Comparison of ENCODE assay signal across 12 cellular contexts in genomic region chr7:94423865-94424264, GRCh38. TPM values are rescaled to one million over a fixed set of nuclear protein-coding genes. Genes with fewer than 3 reads are reported as not detected.
DNase-seq lines count a peak whose midpoint lies in the region; ATAC-seq and TF ChIP-seq lines count a peak whose summit lies in the region.
"Had no signal": no experiment of that assay in that cellular context is flagged by ENCODE, and none has a peak within 500 bp of the region (broad histone marks: within the 10 kb centered on the region; RNA-seq: fewer than 3 reads in every experiment).

No MANE protein-coding gene starts in this region.

- TF ChIP-seq CTCF in astrocyte of the spinal cord (IDR thresholded peaks at IDR 0.05; ENCODE audit: low read depth, low read length) (no peak), foreskin fibroblast (IDR thresholded peaks at IDR 0.05; ENCODE audit: low read depth, low read length) (no peak), thoracic aorta (IDR thresholded peaks at IDR 0.05) (no peak)

- peaks cover 0 to 25% of the 10 kb centered on the region in 2 donors for H3K4me1 ChIP-seq in thoracic aorta (ENCODE audit: control insufficient read depth in 1 of 2, low read depth in 2 of 2)

- DNase-seq in GM04504 (ENCODE audit: low read depth) (peak; percentile 56), astrocyte of the spinal cord (ENCODE audit: low read depth, low spot score) (peak; percentile 73), foreskin fibroblast (peak; percentile 48 to 83), thoracic aorta (ENCODE audit: low spot score) (no peak)
- DNase-seq: activated CD4-positive, alpha-beta T cell treated with anti-CD3 and anti-CD28 coated beads, Interleukin-2, amount 50 U/mL, for 1 hour; CD4-positive, alpha-beta memory T cell; stimulated activated CD8-positive, alpha-beta memory T cell treated with anti-CD3 and anti-CD28 coated beads, Interleukin-4, amount 100 ng/mL, for 48 hours had no signal

- no peak for ATAC-seq in thoracic aorta (ENCODE audit: insufficient number of reproducible peaks, low FRiP score, low read depth)
- ATAC-seq in HG03521 (IDR thresholded peaks at IDR 0.05; ENCODE audit: unreplicated experiment), result no peak
- no peak for ATAC-seq in GM21619 (IDR thresholded peaks at IDR 0.05; ENCODE audit: unreplicated experiment)
- ATAC-seq in GM19035 (IDR thresholded peaks at IDR 0.05; ENCODE audit: unreplicated experiment), result no peak
- no peak for ATAC-seq in GM18519 (IDR thresholded peaks at IDR 0.05; ENCODE audit: low FRiP score, unreplicated experiment)
- ATAC-seq: activated T-helper 17 cell treated with anti-CD3 and anti-CD28 coated beads, Interleukin-2, amount 50 U/mL, for 72 hours had no signal

- peaks cover 95% of the 10 kb centered on the region for H3K36me3 ChIP-seq in thoracic aorta

- in situ Hi-C loops in astrocyte of the spinal cord (cut with HindIII; ENCODE audit: low sequenced_read_pairs), result no loop called here

- H3K27ac ChIP-seq in thoracic aorta, result peak overlapping the region; percentile 53 to 66

- no peaks in the 10 kb centered on the region for H3K27me3 ChIP-seq in thoracic aorta (replicated peaks; ENCODE audit: insufficient read depth)

- no peaks in the 10 kb centered on the region for H3K9me3 ChIP-seq in thoracic aorta

- H3K4me3 ChIP-seq in astrocyte of the spinal cord (ENCODE audit: low read depth, low read length) (no peak overlapping the region), foreskin fibroblast (ENCODE audit: low read depth in 1 of 2, low read length in 2 of 2) (no peak overlapping the region), thoracic aorta (no peak overlapping the region)

RNA-seq across cellular contexts. Expression of gene COL1A2, which starts 29.2 kb away (rescaled TPM):
- total RNA-seq in thoracic aorta, result 1,000 to 10,000 TPM; 1,117 to 1,356 TPM
- total RNA-seq: activated T-helper 17 cell treated with anti-CD3 and anti-CD28 coated beads, Interleukin-2, amount 50 U/mL, for 72 hours; CD4-positive, alpha-beta memory T cell had no signal
